13 cellular contexts compared by ENCODE assay signal in genomic region chr14:52413729-52414453, GRCh38.
DNase-seq lines count a peak whose midpoint lies in the region; ATAC-seq lines count a peak whose summit lies in the region.
"Had no signal": no experiment of that assay in that cellular context is flagged by ENCODE, and none has a peak within 500 bp of the region (broad histone marks: within the 10 kb centered on the region; RNA-seq: fewer than 3 reads in every experiment).

No MANE protein-coding gene starts in this region.

- no peaks in the 10 kb centered on the region for H3K9me3 ChIP-seq in T-helper 17 cell (ENCODE audit: control insufficient read depth, low read length, poor library complexity, severe bottlenecking)
- H3K9me3 ChIP-seq: ascending aorta had no signal

- H3K9me3 Mint-ChIP-seq in activated T-cell treated with anti-CD3 and anti-CD28 coated beads, Interleukin-2, amount 50 U/mL, for 24 hours, result no peaks in the 10 kb centered on the region
- H3K9me3 Mint-ChIP-seq: activated B cell treated with CpG ODN at 0.5 μM for 24 hours, mesothelial cell of epicardium had no signal

- H3K4me1 Mint-ChIP-seq in activated T-cell treated with anti-CD3 and anti-CD28 coated beads, Interleukin-2, amount 50 U/mL, for 24 hours (ENCODE audit: low read depth), result peaks cover 58% of the 10 kb centered on the region
- H3K4me1 Mint-ChIP-seq in T-helper 17 cell, result peaks cover 17% of the 10 kb centered on the region
- H3K4me1 Mint-ChIP-seq: activated B cell treated with CpG ODN at 0.5 μM for 24 hours had no signal

- DNase-seq in activated T-cell treated with anti-CD3 and anti-CD28 coated beads, Interleukin-2, amount 50 U/mL, for 24 hours, result no peak
- DNase-seq in activated T-cell treated with anti-CD3 and anti-CD28 coated beads, Interleukin-2, amount 50 U/mL, for 1 hour, result no peak
- DNase-seq in T-helper 17 cell (no peak), fibroblast of gingiva (ENCODE audit: low read depth) (peak; percentile 80), stromal cell of bone marrow (ENCODE audit: low read depth) (peak; percentile 26), NCI-H748 (lab: John Stamatoyannopoulos, UW; ENCODE audit: unreplicated experiment) (no peak)
- DNase-seq: activated B cell treated with CpG ODN at 0.5 μM for 24 hours, NCI-H1048, NCI-H510A treated with DMSO at 0.1 percent for 48 hours had no signal

- peak overlapping the region; percentile 95 for H3K27ac Mint-ChIP-seq in activated T-cell treated with anti-CD3 and anti-CD28 coated beads, Interleukin-2, amount 50 U/mL, for 24 hours
- peak overlapping the region; percentile 47 for H3K27ac Mint-ChIP-seq in T-helper 17 cell
- H3K27ac Mint-ChIP-seq: activated B cell treated with CpG ODN at 0.5 μM for 24 hours had no signal

- H3K36me3 Mint-ChIP-seq in activated T-cell treated with anti-CD3 and anti-CD28 coated beads, Interleukin-2, amount 50 U/mL, for 24 hours (ENCODE audit: low read depth), result peaks cover 1% of the 10 kb centered on the region
- no peaks in the 10 kb centered on the region for H3K36me3 Mint-ChIP-seq in T-helper 17 cell (ENCODE audit: low read depth)
- H3K36me3 Mint-ChIP-seq: mesothelial cell of epicardium had no signal

- no peaks in the 10 kb centered on the region for H3K27me3 Mint-ChIP-seq in activated T-cell treated with anti-CD3 and anti-CD28 coated beads, Interleukin-2, amount 50 U/mL, for 24 hours
- H3K27me3 Mint-ChIP-seq in T-helper 17 cell, result no peaks in the 10 kb centered on the region

- H3K4me3 Mint-ChIP-seq in activated T-cell treated with anti-CD3 and anti-CD28 coated beads, Interleukin-2, amount 50 U/mL, for 24 hours, result peak overlapping the region; percentile 59
- peak overlapping the region; percentile 8 for H3K4me3 Mint-ChIP-seq in T-helper 17 cell
- H3K4me3 Mint-ChIP-seq: activated B cell treated with CpG ODN at 0.5 μM for 24 hours, mesothelial cell of epicardium had no signal

- ATAC-seq in T-helper 17 cell (no peak), GM19455 (IDR thresholded peaks at IDR 0.05; ENCODE audit: unreplicated experiment) (no peak), HG02840 (IDR thresholded peaks at IDR 0.05; ENCODE audit: low FRiP score, unreplicated experiment) (no peak)

Comparison
In these comparisons a context has a peak if more than half of its experiments do, and no peak if none do; other contexts are left out.
1. DNase-seq: peak in fibroblast of gingiva (single experiment) and stromal cell of bone marrow (single experiment); none in activated T-cell treated with anti-CD3 and anti-CD28 coated beads, Interleukin-2, amount 50 U/mL, for 24 hours (single experiment), activated T-cell treated with anti-CD3 and anti-CD28 coated beads, Interleukin-2, amount 50 U/mL, for 1 hour (single experiment), T-helper 17 cell (0 of 3) and NCI-H748 (single experiment).